In genomic region chr3:61829301-61830110, GRCh38 we compare ENCODE assay signal across 15 cellular contexts.
DNase-seq lines count a peak whose midpoint lies in the region; ATAC-seq, FAIRE-seq and TF ChIP-seq lines count a peak whose summit lies in the region.
"Had no signal": no experiment of that assay in that cellular context is flagged by ENCODE, and none has a peak within 500 bp of the region (broad histone marks: within the 10 kb centered on the region; RNA-seq: fewer than 3 reads in every experiment).

No MANE protein-coding gene starts in this region.

- H3K36me3 ChIP-seq in body of pancreas (replicated peaks in 1 of 2; ENCODE audit: insufficient read depth in 1 of 2, low read depth in 2 of 2) (no peaks in the 10 kb centered on the region), kidney (ENCODE audit: control insufficient read depth in 1 of 2, insufficient read depth in 2 of 2, low read length in 2 of 2) (no peaks in the 10 kb centered on the region), gastrocnemius medialis (no peaks in the 10 kb centered on the region)

- 36 to 50% methylated on average over 7 to 11 of the region's 11 CpGs for WGBS in body of pancreas, 2 donors

- TF ChIP-seq CTCF in body of pancreas (IDR thresholded peaks at IDR 0.05) (no peak), kidney (IDR thresholded peaks at IDR 0.05; ENCODE audit: borderline replicate concordance, extremely low read depth, insufficient read depth) (no peak), gastrocnemius medialis (IDR thresholded peaks at IDR 0.05 in 4 of 5, conservative IDR thresholded peaks at IDR 0.05 in 1 of 5) (no peak)

- no peak for TF ChIP-seq POLR2A in body of pancreas (IDR thresholded peaks at IDR 0.05)
- TF ChIP-seq POLR2A in gastrocnemius medialis (IDR thresholded peaks at IDR 0.05), result no peak

- H3K9me3 ChIP-seq in body of pancreas (no peaks in the 10 kb centered on the region), kidney (ENCODE audit: control insufficient read depth in 1 of 2, low read length in 2 of 2) (no peaks in the 10 kb centered on the region), gastrocnemius medialis (no peaks in the 10 kb centered on the region)

- intact Hi-C loops in body of pancreas (cut with DNase I) (no loop called here), kidney (cut with DNase I) (no loop called here), gastrocnemius medialis (cut with DNase I; ENCODE audit: low total_unique reads) (no loop called here)

- ATAC-seq in body of pancreas, result peak; percentile 71
- peak in 1 of 2 donors; percentile 18 for ATAC-seq in gastrocnemius medialis
- no peak for ATAC-seq in GM21737 (IDR thresholded peaks at IDR 0.05; ENCODE audit: unreplicated experiment)
- no peak for ATAC-seq in GM18511 (IDR thresholded peaks at IDR 0.05; ENCODE audit: unreplicated experiment)
- ATAC-seq: PC-3 had no signal

- H3K27ac ChIP-seq in body of pancreas (peak overlapping the region in 3 of 4 donors; percentile 9 to 25 (median 20)), kidney (ENCODE audit: low read depth in 2 of 2, low read length in 2 of 2) (peak overlapping the region; percentile 4 to 42), gastrocnemius medialis (peak overlapping the region; percentile 16 to 57 (median 38))

- H3K27me3 ChIP-seq in body of pancreas, result no peaks in the 10 kb centered on the region
- no peaks in the 10 kb centered on the region for H3K27me3 ChIP-seq in gastrocnemius medialis

- H3K9ac ChIP-seq in kidney (ENCODE audit: low read length in 2 of 2), result no peak overlapping the region

- FAIRE-seq in kidney (lab: Jason Lieb, UNC), result no peak
- FAIRE-seq: HTR-8/SVneo had no signal

- H3K4me1 ChIP-seq in body of pancreas (peaks cover 16% of the 10 kb centered on the region), kidney (ENCODE audit: control insufficient read depth in 1 of 2, insufficient read depth in 1 of 2, low read depth in 1 of 2, low read length in 2 of 2) (peaks cover 11 to 22% of the 10 kb centered on the region in 2 donors), gastrocnemius medialis (peaks cover 26 to 31% of the 10 kb centered on the region in 2 donors)

- in situ Hi-C loops in gastrocnemius medialis (cut with MboI; ENCODE audit: low sequenced_read_pairs in 4 of 4), result loop anchor here in 2 of 4 donors (25.0 kb wide), 1 partner anchor 267 kb away; the partner anchor contains the start of gene PTPRG (in 2 of the 2)

- DNase-seq in ELF-1 (ENCODE audit: low read depth, low spot score), result peak; percentile 20
- DNase-seq in body of pancreas, result peak in 3 of 4 donors; percentile 14 to 29 (median 19)
- DNase-seq in kidney, result no peak
- no peak for DNase-seq in gastrocnemius medialis
- DNase-seq in NAMALWA (ENCODE audit: low spot score), result no peak
- no peak for DNase-seq in activated CD4-positive, CD25-positive, alpha-beta regulatory T cell treated with anti-CD3 and anti-CD28 coated beads, Interleukin-2, amount 50 U/mL, for 72 hours
- DNase-seq: activated CD4-positive, alpha-beta T cell treated with anti-CD3 and anti-CD28 coated beads for 1 hour; activated T-cell treated with anti-CD3 and anti-CD28 coated beads for 4 hours; Calu3; NCI-H1092; PC-3; T-helper 1 cell had no signal

- H3K4me3 ChIP-seq in body of pancreas, result no peak overlapping the region
- no peak overlapping the region for H3K4me3 ChIP-seq in kidney (ENCODE audit: low read length in 2 of 2)
- H3K4me3 ChIP-seq in gastrocnemius medialis, result no peak overlapping the region

Comparison
In these comparisons a context has a peak if more than half of its experiments do, and no peak if none do; other contexts are left out.
1. DNase-seq: peak in ELF-1 (single experiment) and body of pancreas (3 of 4); none in kidney (single experiment), gastrocnemius medialis (0 of 2), NAMALWA (single experiment) and activated CD4-positive, CD25-positive, alpha-beta regulatory T cell treated with anti-CD3 and anti-CD28 coated beads, Interleukin-2, amount 50 U/mL, for 72 hours (single experiment).
2. Peak in every context shown above with its lines, with median percentiles within 50 percentile points of each other: H3K27ac ChIP-seq.